In genomic region chr1:1231400-1232223, GRCh38 we compare ENCODE assay signal across 1 cellular context.
A peak's percentile ranks its signal among the peaks of the same experiment; 100 is the strongest.
TF ChIP-seq lines count a peak whose summit lies in the region.

Gene SDF4 (minus strand): TSS chr1:1232001. CDS start chr1:1228772, 3,229 bp downstream.

TF ChIP-seq in K562, 482 proteins besides CTCF, POLR2A, EP300 and RAD21 (continued from another document):
- TF ChIP-seq CEBPZ (IDR thresholded peaks at IDR 0.05; ENCODE audit: borderline replicate concordance, low read depth, low read length) (no peak), BCL6 (CRISPR knock-in tag; IDR thresholded peaks at IDR 0.05) (no peak), FOXA1 (IDR thresholded peaks at IDR 0.05; ENCODE audit: borderline replicate concordance) (no peak), FOXP1 (CRISPR knock-in tag; IDR thresholded peaks at IDR 0.05) (peak; percentile 56), FOXO4 (CRISPR knock-in tag; IDR thresholded peaks at IDR 0.05) (no peak), JUNB (CRISPR knock-in tag; conservative IDR thresholded peaks at IDR 0.05) (no peak), ZNF75A (CRISPR knock-in tag; IDR thresholded peaks at IDR 0.05) (peak; percentile 35; the same call in 1 of the 2 replicates)
